1 cellular context compared by ENCODE assay signal in genomic region chrX:44306336-44306735, GRCh38.
TF ChIP-seq lines count a peak whose summit lies in the region.

No MANE protein-coding gene starts in this region.

TF ChIP-seq in HepG2, 621 proteins besides CTCF, POLR2A, EP300 and RAD21 (continued from another document):
- TF ChIP-seq, protein P1, sequence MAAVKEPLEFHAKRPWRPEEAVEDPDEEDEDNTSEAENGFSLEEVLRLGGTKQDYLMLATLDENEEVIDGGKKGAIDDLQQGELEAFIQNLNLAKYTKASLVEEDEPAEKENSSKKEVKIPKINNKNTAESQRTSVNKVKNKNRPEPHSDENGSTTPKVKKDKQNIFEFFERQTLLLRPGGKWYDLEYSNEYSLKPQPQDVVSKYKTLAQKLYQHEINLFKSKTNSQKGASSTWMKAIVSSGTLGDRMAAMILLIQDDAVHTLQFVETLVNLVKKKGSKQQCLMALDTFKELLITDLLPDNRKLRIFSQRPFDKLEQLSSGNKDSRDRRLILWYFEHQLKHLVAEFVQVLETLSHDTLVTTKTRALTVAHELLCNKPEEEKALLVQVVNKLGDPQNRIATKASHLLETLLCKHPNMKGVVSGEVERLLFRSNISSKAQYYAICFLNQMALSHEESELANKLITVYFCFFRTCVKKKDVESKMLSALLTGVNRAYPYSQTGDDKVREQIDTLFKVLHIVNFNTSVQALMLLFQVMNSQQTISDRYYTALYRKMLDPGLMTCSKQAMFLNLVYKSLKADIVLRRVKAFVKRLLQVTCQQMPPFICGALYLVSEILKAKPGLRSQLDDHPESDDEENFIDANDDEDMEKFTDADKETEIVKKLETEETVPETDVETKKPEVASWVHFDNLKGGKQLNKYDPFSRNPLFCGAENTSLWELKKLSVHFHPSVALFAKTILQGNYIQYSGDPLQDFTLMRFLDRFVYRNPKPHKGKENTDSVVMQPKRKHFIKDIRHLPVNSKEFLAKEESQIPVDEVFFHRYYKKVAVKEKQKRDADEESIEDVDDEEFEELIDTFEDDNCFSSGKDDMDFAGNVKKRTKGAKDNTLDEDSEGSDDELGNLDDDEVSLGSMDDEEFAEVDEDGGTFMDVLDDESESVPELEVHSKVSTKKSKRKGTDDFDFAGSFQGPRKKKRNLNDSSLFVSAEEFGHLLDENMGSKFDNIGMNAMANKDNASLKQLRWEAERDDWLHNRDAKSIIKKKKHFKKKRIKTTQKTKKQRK (IDR thresholded peaks at IDR 0.05; ENCODE audit: low read length) = no peak
- TF ChIP-seq HOXA3 (CRISPR knock-in tag; IDR thresholded peaks at IDR 0.05) = no peak
- TF ChIP-seq, protein P2, sequence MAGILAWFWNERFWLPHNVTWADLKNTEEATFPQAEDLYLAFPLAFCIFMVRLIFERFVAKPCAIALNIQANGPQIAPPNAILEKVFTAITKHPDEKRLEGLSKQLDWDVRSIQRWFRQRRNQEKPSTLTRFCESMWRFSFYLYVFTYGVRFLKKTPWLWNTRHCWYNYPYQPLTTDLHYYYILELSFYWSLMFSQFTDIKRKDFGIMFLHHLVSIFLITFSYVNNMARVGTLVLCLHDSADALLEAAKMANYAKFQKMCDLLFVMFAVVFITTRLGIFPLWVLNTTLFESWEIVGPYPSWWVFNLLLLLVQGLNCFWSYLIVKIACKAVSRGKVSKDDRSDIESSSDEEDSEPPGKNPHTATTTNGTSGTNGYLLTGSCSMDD (CRISPR knock-in tag; IDR thresholded peaks at IDR 0.05) = no peak
- TF ChIP-seq MBNL3 (CRISPR knock-in tag; conservative IDR thresholded peaks at IDR 0.05) = no peak
- TF ChIP-seq RFX3 (CRISPR knock-in tag; IDR thresholded peaks at IDR 0.05) = no peak
- TF ChIP-seq NBN (conservative IDR thresholded peaks at IDR 0.05) = no peak
- TF ChIP-seq, protein P3, sequence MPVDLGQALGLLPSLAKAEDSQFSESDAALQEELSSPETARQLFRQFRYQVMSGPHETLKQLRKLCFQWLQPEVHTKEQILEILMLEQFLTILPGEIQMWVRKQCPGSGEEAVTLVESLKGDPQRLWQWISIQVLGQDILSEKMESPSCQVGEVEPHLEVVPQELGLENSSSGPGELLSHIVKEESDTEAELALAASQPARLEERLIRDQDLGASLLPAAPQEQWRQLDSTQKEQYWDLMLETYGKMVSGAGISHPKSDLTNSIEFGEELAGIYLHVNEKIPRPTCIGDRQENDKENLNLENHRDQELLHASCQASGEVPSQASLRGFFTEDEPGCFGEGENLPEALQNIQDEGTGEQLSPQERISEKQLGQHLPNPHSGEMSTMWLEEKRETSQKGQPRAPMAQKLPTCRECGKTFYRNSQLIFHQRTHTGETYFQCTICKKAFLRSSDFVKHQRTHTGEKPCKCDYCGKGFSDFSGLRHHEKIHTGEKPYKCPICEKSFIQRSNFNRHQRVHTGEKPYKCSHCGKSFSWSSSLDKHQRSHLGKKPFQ (CRISPR knock-in tag; IDR thresholded peaks at IDR 0.05; ENCODE audit: insufficient replicate concordance) = no peak
- TF ChIP-seq, protein P4, sequence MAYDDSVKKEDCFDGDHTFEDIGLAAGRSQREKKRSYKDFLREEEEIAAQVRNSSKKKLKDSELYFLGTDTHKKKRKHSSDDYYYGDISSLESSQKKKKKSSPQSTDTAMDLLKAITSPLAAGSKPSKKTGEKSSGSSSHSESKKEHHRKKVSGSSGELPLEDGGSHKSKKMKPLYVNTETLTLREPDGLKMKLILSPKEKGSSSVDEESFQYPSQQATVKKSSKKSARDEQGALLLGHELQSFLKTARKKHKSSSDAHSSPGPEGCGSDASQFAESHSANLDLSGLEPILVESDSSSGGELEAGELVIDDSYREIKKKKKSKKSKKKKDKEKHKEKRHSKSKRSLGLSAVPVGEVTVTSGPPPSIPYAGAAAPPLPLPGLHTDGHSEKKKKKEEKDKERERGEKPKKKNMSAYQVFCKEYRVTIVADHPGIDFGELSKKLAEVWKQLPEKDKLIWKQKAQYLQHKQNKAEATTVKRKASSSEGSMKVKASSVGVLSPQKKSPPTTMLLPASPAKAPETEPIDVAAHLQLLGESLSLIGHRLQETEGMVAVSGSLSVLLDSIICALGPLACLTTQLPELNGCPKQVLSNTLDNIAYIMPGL (CRISPR knock-in tag; IDR thresholded peaks at IDR 0.05; ENCODE audit: borderline replicate concordance in 1 of 2, low read depth in 1 of 2) = no peak
- TF ChIP-seq ZNF446 (CRISPR knock-in tag; IDR thresholded peaks at IDR 0.05) = no peak
- no peak for TF ChIP-seq ZNF572 (CRISPR knock-in tag; IDR thresholded peaks at IDR 0.05)
- no peak for TF ChIP-seq ZBTB33 (CRISPR knock-in tag; IDR thresholded peaks at IDR 0.05)
TF ChIP-seq in HepG2: peak in this region for 0.
